In the genomic region with DNA sequence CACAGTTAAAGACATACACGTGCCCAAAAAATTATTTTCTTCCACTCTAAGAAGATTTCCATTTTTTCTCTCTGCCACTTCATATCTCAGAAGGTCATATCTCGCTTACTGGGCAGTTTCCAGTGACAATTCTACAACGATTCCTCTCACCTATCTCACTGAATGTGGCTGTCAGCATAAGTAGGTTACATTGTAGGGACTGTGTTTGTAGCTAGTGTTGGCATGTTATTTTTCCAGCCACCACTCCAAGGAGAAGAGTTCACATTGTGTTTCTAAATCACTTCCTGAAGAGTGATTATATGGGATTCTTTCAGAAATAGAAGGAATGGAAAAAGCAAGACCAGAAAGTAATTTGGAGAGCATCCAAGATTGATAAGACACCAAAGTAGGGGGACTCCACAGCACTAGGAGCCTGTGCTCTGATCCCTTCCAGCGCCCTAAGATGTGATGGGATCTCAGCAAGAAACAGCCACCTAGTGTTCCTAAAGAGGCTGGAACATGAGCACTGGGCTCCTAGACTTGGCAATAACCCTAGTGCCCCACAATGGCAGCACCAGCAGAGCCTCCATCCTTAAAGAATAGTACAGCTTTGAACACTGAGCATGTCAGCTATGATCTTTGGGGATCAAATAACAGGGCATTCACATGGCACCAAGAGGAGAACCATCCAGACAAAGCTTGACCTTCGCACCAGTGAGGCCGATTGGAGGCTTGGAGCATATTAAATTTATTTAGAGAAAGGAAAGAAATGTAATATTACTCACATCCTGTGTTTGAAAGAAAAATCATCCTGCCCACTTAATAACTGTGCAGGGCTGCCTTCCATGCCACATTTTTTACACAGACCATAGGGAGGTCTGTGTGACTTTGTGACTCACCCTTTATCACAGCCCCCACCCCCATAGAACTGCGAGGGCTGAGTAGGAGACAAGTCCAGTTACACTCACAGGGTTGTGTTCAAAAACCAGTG, we compare ENCODE assay signal across 8 cellular contexts. TPM values are rescaled to one million over a fixed set of nuclear protein-coding genes. Genes with fewer than 3 reads are reported as not detected.
A peak's percentile ranks its signal among the peaks of the same experiment; 100 is the strongest.
DNase-seq lines count a peak whose midpoint lies in the region; ATAC-seq, FAIRE-seq and TF ChIP-seq lines count a peak whose summit lies in the region.

No MANE protein-coding gene starts in this region.

- peak overlapping the region; percentile 58 for H3K4me2 ChIP-seq in OCI-LY3 (ENCODE audit: low read length)

- no peak for ATAC-seq in T-cell (replicated peaks in 1 of 4)

- CTCF ChIA-PET in T-cell (lab: Charles Lee), result interaction anchor here (0.7 to 1.7 kb wide), 5 partner anchors 10 to 14 kb away, joined by 4 to 5 read pairs (median 4); no protein-coding TSS in a partner anchor

- H3K79me2 ChIP-seq in OCI-LY3 (ENCODE audit: low read length), result no peaks in the 10 kb centered on the region

- H3K27me3 ChIP-seq in OCI-LY3 (ENCODE audit: low read depth, low read length), result 0 out of 2 replicates have a peak, but pooled peaks cover 5% of the 10 kb centered on the region

- no peak overlapping the region for H3K4me3 Mint-ChIP-seq in T-cell

- H3K36me3 ChIP-seq in OCI-LY3 (replicated peaks; ENCODE audit: low read depth, low read length), result no peaks in the 10 kb centered on the region

- peak; percentile 26 for DNase-seq in stimulated activated CD4-positive, alpha-beta T cell treated with anti-CD3 and anti-CD28 coated beads, Interleukin-15, amount 100 ng/mL, for 24 hours
- DNase-seq in stimulated activated CD4-positive, alpha-beta T cell treated with anti-CD3 and anti-CD28 coated beads, Interleukin-4, amount 100 ng/mL, for 1 hour, result no peak
- DNase-seq in fibroblast of villous mesenchyme (ENCODE audit: low read depth) (peak; percentile 73), urothelium cell line (ENCODE audit: low spot score) (peak; percentile 56), DMS79 treated with DMSO at 0.1 percent for 48 hours (lab: John Stamatoyannopoulos, UW) (no peak), T-cell (no peak), SIG-M5 treated with dmso at 0.1 percent for 504 hours (lab: John Stamatoyannopoulos, UW; ENCODE audit: unreplicated experiment) (no peak)

- no peak overlapping the region; the same call in 1 of the 2 replicates for H3K9ac ChIP-seq in OCI-LY3 (ENCODE audit: low read length)

- peak overlapping the region; percentile 35; the same call in 1 of the 2 replicates for H2AFZ ChIP-seq in OCI-LY3 (ENCODE audit: low read depth, low read length)

- FAIRE-seq in urothelium cell line (lab: Jason Lieb, UNC), result no peak

- H4K20me1 ChIP-seq in OCI-LY3 (ENCODE audit: insufficient read depth, low read length), result no peaks in the 10 kb centered on the region

- TF ChIP-seq CTCF in OCI-LY3 (IDR thresholded peaks at IDR 0.05; ENCODE audit: low read depth, low read length) (no peak), fibroblast of villous mesenchyme (IDR thresholded peaks at IDR 0.05; ENCODE audit: insufficient read depth, low read depth, low read length) (no peak)

- H3K4me3 ChIP-seq in OCI-LY3 (ENCODE audit: low read length) (peak overlapping the region; percentile 24; the same call in 1 of the 2 replicates), fibroblast of villous mesenchyme (ENCODE audit: low read depth, low read length) (no peak overlapping the region)

- H3K4me1 Mint-ChIP-seq in T-cell, result no peaks in the 10 kb centered on the region

- POLR2A ChIA-PET in T-cell (lab: Charles Lee), result no interaction called here

- no peaks in the 10 kb centered on the region for H3K9me3 ChIP-seq in OCI-LY3 (ENCODE audit: insufficient read depth, low read length)

- H3K27ac ChIP-seq in OCI-LY3 (ENCODE audit: low read length), result peak overlapping the region; percentile 8; the same call in 1 of the 2 replicates

- peaks cover 33% of the 10 kb centered on the region for H3K4me1 ChIP-seq in OCI-LY3 (ENCODE audit: low read length)

- H3K27ac Mint-ChIP-seq in T-cell, result no peak overlapping the region

- peaks cover 0 to 8% of the 10 kb centered on the region in 2 donors for H3K27me3 Mint-ChIP-seq in T-cell

- H3K36me3 Mint-ChIP-seq in T-cell, result no peaks in the 10 kb centered on the region

- H3K9me3 Mint-ChIP-seq in T-cell, result no peaks in the 10 kb centered on the region

RNA-seq across cellular contexts. Expression of gene CAV1, which starts 51.8 kb away (rescaled TPM):
- total RNA-seq in fibroblast of villous mesenchyme (288 and 887 TPM in 2 replicates), T-cell (1 to 10 TPM in 2 of 5 donors, under 1 TPM in 2, not detected in 1; 0.25 to 1.4 (median 0.98) TPM)

Comparison
In these comparisons a context has a peak if more than half of its experiments do, and no peak if none do; other contexts are left out.
1. DNase-seq: peak in stimulated activated CD4-positive, alpha-beta T cell treated with anti-CD3 and anti-CD28 coated beads, Interleukin-15, amount 100 ng/mL, for 24 hours (single experiment), fibroblast of villous mesenchyme (single experiment) and urothelium cell line (single experiment); none in stimulated activated CD4-positive, alpha-beta T cell treated with anti-CD3 and anti-CD28 coated beads, Interleukin-4, amount 100 ng/mL, for 1 hour (single experiment), DMS79 treated with DMSO at 0.1 percent for 48 hours (single experiment), T-cell (0 of 34) and SIG-M5 treated with dmso at 0.1 percent for 504 hours (single experiment).
2. RNA of gene CAV1, which starts 51.8 kb away (total RNA-seq): 288 to 887 TPM in fibroblast of villous mesenchyme; 0.25 to 1.4 TPM in T-cell; every median in the first group is over 100 times any median in the second.